In the genomic region with DNA sequence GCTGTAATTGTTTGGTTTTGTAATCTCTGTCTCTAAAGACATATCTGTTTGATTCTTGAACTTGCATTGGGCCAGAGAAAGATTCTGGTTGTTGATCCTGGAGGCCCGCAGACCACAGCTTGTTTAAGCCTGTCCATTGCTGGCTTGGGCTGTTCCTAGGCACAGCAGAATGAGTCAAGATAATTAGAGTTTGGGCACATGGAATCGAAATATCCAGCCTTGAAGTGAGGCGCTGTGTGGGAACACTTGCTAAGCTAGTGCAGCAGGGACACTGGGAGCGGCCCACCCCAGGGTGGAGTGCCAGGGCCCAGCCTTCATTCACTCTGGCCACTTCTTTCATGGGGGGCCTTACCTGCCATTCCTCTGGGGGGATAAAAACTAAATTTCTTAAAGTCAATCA, we compare ENCODE assay signal across 16 cellular contexts.
"Had no signal": no experiment of that assay in that cellular context is flagged by ENCODE, and none has a peak within 500 bp of the region (broad histone marks: within the 10 kb centered on the region; RNA-seq: fewer than 3 reads in every experiment).

No MANE protein-coding gene starts in this region.

- H3K4me1 Mint-ChIP-seq: memory B cell; natural killer cell; stimulated activated effector memory CD8-positive, alpha-beta T cell treated with anti-CD3 and anti-CD28 coated beads, Interleukin-12 subunit alpha, Interleukin-12 subunit beta, amount 100 ng/mL, for 72 hours had no signal

- H3K9me3 Mint-ChIP-seq: memory B cell; natural killer cell; stimulated activated effector memory CD8-positive, alpha-beta T cell treated with anti-CD3 and anti-CD28 coated beads, Interleukin-12 subunit alpha, Interleukin-12 subunit beta, amount 100 ng/mL, for 72 hours; type B pancreatic cell had no signal

- H3K9me3 ChIP-seq: gastrocnemius medialis, pancreas, sigmoid colon, testis, tibial artery had no signal

- ATAC-seq: gastrocnemius medialis; natural killer cell; pancreas; stimulated activated effector memory CD8-positive, alpha-beta T cell treated with anti-CD3 and anti-CD28 coated beads, Interleukin-12 subunit alpha, Interleukin-12 subunit beta, amount 100 ng/mL, for 72 hours had no signal

- H3K4me1 ChIP-seq: gastrocnemius medialis, pancreas, sigmoid colon, tibial artery had no signal

- H3K27ac ChIP-seq: gastrocnemius medialis, pancreas, sigmoid colon, tibial artery had no signal

- H3K36me3 Mint-ChIP-seq: natural killer cell; stimulated activated effector memory CD8-positive, alpha-beta T cell treated with anti-CD3 and anti-CD28 coated beads, Interleukin-12 subunit alpha, Interleukin-12 subunit beta, amount 100 ng/mL, for 72 hours had no signal

- H3K27ac Mint-ChIP-seq: memory B cell; natural killer cell; stimulated activated effector memory CD8-positive, alpha-beta T cell treated with anti-CD3 and anti-CD28 coated beads, Interleukin-12 subunit alpha, Interleukin-12 subunit beta, amount 100 ng/mL, for 72 hours; type B pancreatic cell had no signal

- DNase-seq: effector CD8-positive, alpha-beta T cell; foreskin fibroblast; gastrocnemius medialis; natural killer cell; pancreas; sigmoid colon; stimulated activated CD4-positive, alpha-beta T cell treated with anti-CD3 and anti-CD28 coated beads, Interleukin-2, amount 100 ng/mL, for 24 hours; stimulated activated CD4-positive, alpha-beta T cell treated with anti-CD3 and anti-CD28 coated beads, Interleukin-4, amount 100 ng/mL, for 24 hours; stimulated activated naive CD4-positive, alpha-beta T cell treated with Interleukin-2 at 50 U/mL for 16 hours; substantia nigra; testis; tibial artery had no signal

- H3K4me3 ChIP-seq: gastrocnemius medialis, lung, pancreas, sigmoid colon, testis, tibial artery had no signal

- H3K4me3 Mint-ChIP-seq: memory B cell; natural killer cell; stimulated activated effector memory CD8-positive, alpha-beta T cell treated with anti-CD3 and anti-CD28 coated beads, Interleukin-12 subunit alpha, Interleukin-12 subunit beta, amount 100 ng/mL, for 72 hours; type B pancreatic cell had no signal

- H3K27me3 Mint-ChIP-seq: memory B cell, type B pancreatic cell had no signal

- H3K27me3 ChIP-seq: gastrocnemius medialis, pancreas, sigmoid colon, testis, tibial artery had no signal
